In genomic region chr9:93133641-93134017, GRCh38 we compare ENCODE assay signal across 8 cellular contexts. TPM values are rescaled to one million over a fixed set of nuclear protein-coding genes. Genes with fewer than 3 reads are reported as not detected.
DNase-seq lines count a peak whose midpoint lies in the region; ATAC-seq lines count a peak whose summit lies in the region.

No MANE protein-coding gene starts in this region.

- no peaks in the 10 kb centered on the region for H3K27me3 Mint-ChIP-seq in CD4-positive, CD25-positive, alpha-beta regulatory T cell

- no peaks in the 10 kb centered on the region for H3K36me3 Mint-ChIP-seq in CD4-positive, CD25-positive, alpha-beta regulatory T cell

- H3K27ac Mint-ChIP-seq in CD4-positive, CD25-positive, alpha-beta regulatory T cell: peak overlapping the region; percentile 83 to 93 (median 90)

- H3K4me3 Mint-ChIP-seq in CD4-positive, CD25-positive, alpha-beta regulatory T cell: peak overlapping the region; percentile 85 to 94 (median 90)

- no peaks in the 10 kb centered on the region for H3K36me3 ChIP-seq in CD4-positive, CD25-positive, alpha-beta regulatory T cell (ENCODE audit: control insufficient read depth, insufficient read depth, low read length)
- no peaks in the 10 kb centered on the region for H3K36me3 ChIP-seq in SK-N-MC (ENCODE audit: insufficient read depth, low read length)

- H3K9me3 Mint-ChIP-seq in CD4-positive, CD25-positive, alpha-beta regulatory T cell: no peaks in the 10 kb centered on the region

- H3K4me1 Mint-ChIP-seq in CD4-positive, CD25-positive, alpha-beta regulatory T cell: peaks cover 0 to 65% (median 29%) of the 10 kb centered on the region in 4 donors

- no peaks in the 10 kb centered on the region for H3K9me3 ChIP-seq in CD4-positive, CD25-positive, alpha-beta regulatory T cell (ENCODE audit: control insufficient read depth in 2 of 2, low read length in 2 of 2)
- H3K9me3 ChIP-seq in SK-N-MC (ENCODE audit: low read depth, low read length): no peaks in the 10 kb centered on the region

- peak overlapping the region; percentile 79 for H3K9ac ChIP-seq in SK-N-MC (ENCODE audit: insufficient read length)

- H3K4me1 ChIP-seq in CD4-positive, CD25-positive, alpha-beta regulatory T cell (ENCODE audit: control insufficient read depth, insufficient read depth, low read length, poor library complexity, severe bottlenecking): peaks cover 55% of the 10 kb centered on the region

- H3K4me3 ChIP-seq in CD4-positive, CD25-positive, alpha-beta regulatory T cell (ENCODE audit: low read depth, low read length): peak overlapping the region; percentile 77
- peak overlapping the region; percentile 94 for H3K4me3 ChIP-seq in SK-N-MC

- H3K27me3 ChIP-seq in CD4-positive, CD25-positive, alpha-beta regulatory T cell (ENCODE audit: control insufficient read depth, insufficient read depth, low read length): no peaks in the 10 kb centered on the region

- peak; percentile 6 to 10 for ATAC-seq in CD4-positive, CD25-positive, alpha-beta regulatory T cell (ENCODE audit: low read depth in 2 of 2)
- ATAC-seq in GM19438 (IDR thresholded peaks at IDR 0.05; ENCODE audit: low read depth, unreplicated experiment) (peak; percentile 41), HG03520 (IDR thresholded peaks at IDR 0.05; ENCODE audit: unreplicated experiment) (peak; percentile 42), left ventricle myocardium superior (peak; percentile 69)

- H3K27ac ChIP-seq in CD4-positive, CD25-positive, alpha-beta regulatory T cell (ENCODE audit: insufficient read depth, low read length, poor library complexity, severe bottlenecking): peak overlapping the region; percentile 94
- H3K27ac ChIP-seq in SK-N-MC: no peak overlapping the region

- peak in 2 of 3 donors; percentile 44 to 59 for DNase-seq in CD4-positive, CD25-positive, alpha-beta regulatory T cell
- DNase-seq in SK-N-MC (ENCODE audit: low read depth, low spot score) (no peak), amniotic epithelial cell (ENCODE audit: low read depth) (peak; percentile 86), left ventricle myocardium superior (peak; percentile 86), pons (ENCODE audit: low spot score) (peak; percentile 67), NCI-H446 treated with DMSO at 0.1 percent for 48 hours (lab: John Stamatoyannopoulos, UW) (no peak)

- intact Hi-C loops in left ventricle myocardium superior (cut with micrococcal nuclease): no loop called here

RNA-seq across cellular contexts. Expression of gene NINJ1, which starts 0.4 kb away (rescaled TPM):
- total RNA-seq in CD4-positive, CD25-positive, alpha-beta regulatory T cell: 144 TPM
- 100 to 1,000 TPM in 1 of 4 donors, 10 to 100 TPM in 3; 68.5 to 104 (median 73.2) TPM for polyA plus RNA-seq in CD4-positive, CD25-positive, alpha-beta regulatory T cell
- 46.8 TPM for total RNA-seq in left ventricle myocardium superior

RNA-seq across cellular contexts. Expression of gene CARD19, which starts 37.6 kb away (rescaled TPM):
- total RNA-seq in CD4-positive, CD25-positive, alpha-beta regulatory T cell: 60.0 TPM
- 10 to 100 TPM; 64.8 to 89.1 (median 75.3) TPM for polyA plus RNA-seq in CD4-positive, CD25-positive, alpha-beta regulatory T cell
- total RNA-seq in left ventricle myocardium superior: 22.4 TPM

RNA-seq across cellular contexts. Expression of gene WNK2, which starts 50.3 kb away (rescaled TPM):
- 0.22 TPM for total RNA-seq in CD4-positive, CD25-positive, alpha-beta regulatory T cell
- not detected for polyA plus RNA-seq in CD4-positive, CD25-positive, alpha-beta regulatory T cell
- total RNA-seq in left ventricle myocardium superior: 250 TPM

Comparison
In these comparisons a context has a peak if more than half of its experiments do, and no peak if none do; other contexts are left out.
1. ATAC-seq: peak in every context shown above with its lines; median percentile 69 in left ventricle myocardium superior; 42 in HG03520; 41 in GM19438; 8 in CD4-positive, CD25-positive, alpha-beta regulatory T cell.
2. DNase-seq: peak in CD4-positive, CD25-positive, alpha-beta regulatory T cell (2 of 3), amniotic epithelial cell (single experiment), left ventricle myocardium superior (single experiment) and pons (single experiment); none in SK-N-MC (single experiment) and NCI-H446 treated with DMSO at 0.1 percent for 48 hours (single experiment).
3. RNA of gene WNK2, which starts 50.3 kb away (total RNA-seq): 250 TPM in left ventricle myocardium superior (single experiment); 0.22 TPM in CD4-positive, CD25-positive, alpha-beta regulatory T cell (single experiment); every median in the first group is over 100 times any median in the second.